Comparison of ENCODE assay signal across 1 cellular context in the genomic region with DNA sequence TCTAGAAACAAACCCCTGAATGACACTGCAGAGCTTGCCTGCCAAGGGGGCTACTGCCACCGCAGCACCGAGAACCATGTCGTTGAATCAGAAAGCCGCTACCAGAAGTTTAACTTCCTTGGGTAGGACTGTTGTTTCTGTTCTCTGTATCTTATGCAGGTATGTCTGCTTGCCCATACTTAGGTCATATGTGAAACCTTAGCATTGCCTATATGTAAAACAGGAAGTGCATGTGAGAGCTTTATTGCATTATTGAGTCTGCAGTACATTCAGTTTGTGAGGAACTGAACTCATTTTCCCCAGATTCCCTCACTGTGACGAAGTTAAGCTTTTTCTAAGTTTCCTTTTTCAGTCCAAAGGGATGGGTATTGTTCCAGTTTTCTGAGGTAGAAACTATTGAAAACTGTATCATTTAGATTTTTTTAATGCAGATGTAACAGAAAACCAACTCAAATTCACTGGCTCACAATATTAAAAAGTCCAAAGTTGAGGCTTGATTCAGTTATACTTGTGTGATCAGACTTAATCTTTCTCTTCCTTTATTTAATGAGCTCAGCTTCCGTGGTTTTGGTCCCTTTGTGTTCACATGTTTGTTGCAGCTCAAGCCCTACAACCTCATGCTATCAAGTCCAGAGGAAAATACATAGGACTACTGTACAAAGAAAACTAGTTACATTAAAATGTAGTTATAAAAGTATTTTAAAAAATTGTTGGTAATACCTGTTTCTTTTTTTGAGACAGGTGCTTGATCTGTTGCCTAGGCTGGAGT.
TF ChIP-seq lines count a peak whose summit lies in the region.

No MANE protein-coding gene starts in this region.

TF ChIP-seq in GM12878, 131 proteins besides CTCF, POLR2A, EP300 and RAD21 (continued from another document and continues in another):
- no peak for TF ChIP-seq NR2F1 (conservative IDR thresholded peaks at IDR 0.05)
- TF ChIP-seq MTA2 (IDR thresholded peaks at IDR 0.05; ENCODE audit: low read depth): no peak
- no peak for TF ChIP-seq CHD1 (IDR thresholded peaks at IDR 0.05; ENCODE audit: low read depth, low read length)
- no peak for TF ChIP-seq RELA (IDR thresholded peaks at IDR 0.05; ENCODE audit: borderline replicate concordance, partially characterized antibody)
- TF ChIP-seq JUND (IDR thresholded peaks at IDR 0.05; ENCODE audit: low read depth, low read length): no peak
- TF ChIP-seq ZNF24 (IDR thresholded peaks at IDR 0.05): no peak
- TF ChIP-seq, protein P1, sequence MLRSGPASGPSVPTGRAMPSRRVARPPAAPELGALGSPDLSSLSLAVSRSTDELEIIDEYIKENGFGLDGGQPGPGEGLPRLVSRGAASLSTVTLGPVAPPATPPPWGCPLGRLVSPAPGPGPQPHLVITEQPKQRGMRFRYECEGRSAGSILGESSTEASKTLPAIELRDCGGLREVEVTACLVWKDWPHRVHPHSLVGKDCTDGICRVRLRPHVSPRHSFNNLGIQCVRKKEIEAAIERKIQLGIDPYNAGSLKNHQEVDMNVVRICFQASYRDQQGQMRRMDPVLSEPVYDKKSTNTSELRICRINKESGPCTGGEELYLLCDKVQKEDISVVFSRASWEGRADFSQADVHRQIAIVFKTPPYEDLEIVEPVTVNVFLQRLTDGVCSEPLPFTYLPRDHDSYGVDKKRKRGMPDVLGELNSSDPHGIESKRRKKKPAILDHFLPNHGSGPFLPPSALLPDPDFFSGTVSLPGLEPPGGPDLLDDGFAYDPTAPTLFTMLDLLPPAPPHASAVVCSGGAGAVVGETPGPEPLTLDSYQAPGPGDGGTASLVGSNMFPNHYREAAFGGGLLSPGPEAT (IDR thresholded peaks at IDR 0.05; ENCODE audit: low read depth): no peak; the same call in 1 of the 2 replicates
- no peak for TF ChIP-seq SREBF1 (IDR thresholded peaks at IDR 0.05; ENCODE audit: low read length)
- TF ChIP-seq ESRRA (IDR thresholded peaks at IDR 0.05; ENCODE audit: low read length): no peak
- no peak for TF ChIP-seq MXI1 (IDR thresholded peaks at IDR 0.05; ENCODE audit: low read depth, low read length)
- TF ChIP-seq ZNF384 (IDR thresholded peaks at IDR 0.05; ENCODE audit: borderline replicate concordance, low read depth, low read length): no peak
- no peak for TF ChIP-seq KLF5 (IDR thresholded peaks at IDR 0.05; ENCODE audit: partially characterized antibody)
- no peak for TF ChIP-seq TCF7 (IDR thresholded peaks at IDR 0.05; ENCODE audit: borderline replicate concordance)
- TF ChIP-seq, protein P2, sequence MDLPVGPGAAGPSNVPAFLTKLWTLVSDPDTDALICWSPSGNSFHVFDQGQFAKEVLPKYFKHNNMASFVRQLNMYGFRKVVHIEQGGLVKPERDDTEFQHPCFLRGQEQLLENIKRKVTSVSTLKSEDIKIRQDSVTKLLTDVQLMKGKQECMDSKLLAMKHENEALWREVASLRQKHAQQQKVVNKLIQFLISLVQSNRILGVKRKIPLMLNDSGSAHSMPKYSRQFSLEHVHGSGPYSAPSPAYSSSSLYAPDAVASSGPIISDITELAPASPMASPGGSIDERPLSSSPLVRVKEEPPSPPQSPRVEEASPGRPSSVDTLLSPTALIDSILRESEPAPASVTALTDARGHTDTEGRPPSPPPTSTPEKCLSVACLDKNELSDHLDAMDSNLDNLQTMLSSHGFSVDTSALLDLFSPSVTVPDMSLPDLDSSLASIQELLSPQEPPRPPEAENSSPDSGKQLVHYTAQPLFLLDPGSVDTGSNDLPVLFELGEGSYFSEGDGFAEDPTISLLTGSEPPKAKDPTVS (IDR thresholded peaks at IDR 0.05; ENCODE audit: low read depth, low read length): no peak
- TF ChIP-seq, protein P3, sequence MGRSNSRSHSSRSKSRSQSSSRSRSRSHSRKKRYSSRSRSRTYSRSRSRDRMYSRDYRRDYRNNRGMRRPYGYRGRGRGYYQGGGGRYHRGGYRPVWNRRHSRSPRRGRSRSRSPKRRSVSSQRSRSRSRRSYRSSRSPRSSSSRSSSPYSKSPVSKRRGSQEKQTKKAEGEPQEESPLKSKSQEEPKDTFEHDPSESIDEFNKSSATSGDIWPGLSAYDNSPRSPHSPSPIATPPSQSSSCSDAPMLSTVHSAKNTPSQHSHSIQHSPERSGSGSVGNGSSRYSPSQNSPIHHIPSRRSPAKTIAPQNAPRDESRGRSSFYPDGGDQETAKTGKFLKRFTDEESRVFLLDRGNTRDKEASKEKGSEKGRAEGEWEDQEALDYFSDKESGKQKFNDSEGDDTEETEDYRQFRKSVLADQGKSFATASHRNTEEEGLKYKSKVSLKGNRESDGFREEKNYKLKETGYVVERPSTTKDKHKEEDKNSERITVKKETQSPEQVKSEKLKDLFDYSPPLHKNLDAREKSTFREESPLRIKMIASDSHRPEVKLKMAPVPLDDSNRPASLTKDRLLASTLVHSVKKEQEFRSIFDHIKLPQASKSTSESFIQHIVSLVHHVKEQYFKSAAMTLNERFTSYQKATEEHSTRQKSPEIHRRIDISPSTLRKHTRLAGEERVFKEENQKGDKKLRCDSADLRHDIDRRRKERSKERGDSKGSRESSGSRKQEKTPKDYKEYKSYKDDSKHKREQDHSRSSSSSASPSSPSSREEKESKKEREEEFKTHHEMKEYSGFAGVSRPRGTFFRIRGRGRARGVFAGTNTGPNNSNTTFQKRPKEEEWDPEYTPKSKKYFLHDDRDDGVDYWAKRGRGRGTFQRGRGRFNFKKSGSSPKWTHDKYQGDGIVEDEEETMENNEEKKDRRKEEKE (IDR thresholded peaks at IDR 0.05): no peak
- TF ChIP-seq, protein P4, sequence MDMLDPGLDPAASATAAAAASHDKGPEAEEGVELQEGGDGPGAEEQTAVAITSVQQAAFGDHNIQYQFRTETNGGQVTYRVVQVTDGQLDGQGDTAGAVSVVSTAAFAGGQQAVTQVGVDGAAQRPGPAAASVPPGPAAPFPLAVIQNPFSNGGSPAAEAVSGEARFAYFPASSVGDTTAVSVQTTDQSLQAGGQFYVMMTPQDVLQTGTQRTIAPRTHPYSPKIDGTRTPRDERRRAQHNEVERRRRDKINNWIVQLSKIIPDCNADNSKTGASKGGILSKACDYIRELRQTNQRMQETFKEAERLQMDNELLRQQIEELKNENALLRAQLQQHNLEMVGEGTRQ (IDR thresholded peaks at IDR 0.05; ENCODE audit: borderline replicate concordance, low read depth, low read length): no peak
- no peak for TF ChIP-seq BCL11A (IDR thresholded peaks at IDR 0.05; ENCODE audit: low read depth, low read length)
- no peak for TF ChIP-seq LARP7 (IDR thresholded peaks at IDR 0.05)
- no peak for TF ChIP-seq STAT3 (IDR thresholded peaks at IDR 0.05; ENCODE audit: low read depth, low read length)
- TF ChIP-seq RCOR1 (conservative IDR thresholded peaks at IDR 0.05; ENCODE audit: low read depth, low read length): 0 out of 2 replicates have a peak, but pooled peaks have one; percentile 38
- TF ChIP-seq, protein P5, sequence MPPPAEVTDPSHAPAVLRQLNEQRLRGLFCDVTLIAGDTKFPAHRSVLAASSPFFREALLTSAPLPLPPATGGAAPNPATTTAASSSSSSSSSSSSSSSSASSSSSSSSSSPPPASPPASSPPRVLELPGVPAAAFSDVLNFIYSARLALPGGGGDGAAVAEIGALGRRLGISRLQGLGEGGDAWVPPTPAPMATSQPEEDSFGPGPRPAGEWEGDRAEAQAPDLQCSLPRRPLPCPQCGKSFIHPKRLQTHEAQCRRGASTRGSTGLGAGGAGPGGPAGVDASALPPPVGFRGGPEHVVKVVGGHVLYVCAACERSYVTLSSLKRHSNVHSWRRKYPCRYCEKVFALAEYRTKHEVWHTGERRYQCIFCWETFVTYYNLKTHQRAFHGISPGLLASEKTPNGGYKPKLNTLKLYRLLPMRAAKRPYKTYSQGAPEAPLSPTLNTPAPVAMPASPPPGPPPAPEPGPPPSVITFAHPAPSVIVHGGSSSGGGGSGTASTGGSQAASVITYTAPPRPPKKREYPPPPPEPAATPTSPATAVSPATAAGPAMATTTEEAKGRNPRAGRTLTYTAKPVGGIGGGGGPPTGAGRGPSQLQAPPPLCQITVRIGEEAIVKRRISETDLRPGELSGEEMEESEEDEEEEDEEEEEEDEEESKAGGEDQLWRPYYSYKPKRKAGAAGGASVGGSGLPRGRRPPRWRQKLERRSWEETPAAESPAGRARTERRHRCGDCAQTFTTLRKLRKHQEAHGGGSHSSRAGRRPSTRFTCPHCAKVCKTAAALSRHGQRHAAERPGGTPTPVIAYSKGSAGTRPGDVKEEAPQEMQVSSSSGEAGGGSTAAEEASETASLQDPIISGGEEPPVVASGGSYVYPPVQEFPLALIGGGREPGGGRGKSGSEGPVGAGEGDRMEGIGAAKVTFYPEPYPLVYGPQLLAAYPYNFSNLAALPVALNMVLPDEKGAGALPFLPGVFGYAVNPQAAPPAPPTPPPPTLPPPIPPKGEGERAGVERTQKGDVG (CRISPR knock-in tag; IDR thresholded peaks at IDR 0.05): no peak
- TF ChIP-seq, protein P6, sequence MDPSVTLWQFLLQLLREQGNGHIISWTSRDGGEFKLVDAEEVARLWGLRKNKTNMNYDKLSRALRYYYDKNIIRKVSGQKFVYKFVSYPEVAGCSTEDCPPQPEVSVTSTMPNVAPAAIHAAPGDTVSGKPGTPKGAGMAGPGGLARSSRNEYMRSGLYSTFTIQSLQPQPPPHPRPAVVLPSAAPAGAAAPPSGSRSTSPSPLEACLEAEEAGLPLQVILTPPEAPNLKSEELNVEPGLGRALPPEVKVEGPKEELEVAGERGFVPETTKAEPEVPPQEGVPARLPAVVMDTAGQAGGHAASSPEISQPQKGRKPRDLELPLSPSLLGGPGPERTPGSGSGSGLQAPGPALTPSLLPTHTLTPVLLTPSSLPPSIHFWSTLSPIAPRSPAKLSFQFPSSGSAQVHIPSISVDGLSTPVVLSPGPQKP (IDR thresholded peaks at IDR 0.05; ENCODE audit: low read depth, low read length): no peak
- no peak for TF ChIP-seq MYC (IDR thresholded peaks at IDR 0.05; ENCODE audit: insufficient read depth, insufficient read length, insufficient replicate concordance, low read length, severe bottlenecking)
- TF ChIP-seq ZSCAN29 (IDR thresholded peaks at IDR 0.05): no peak
- no peak for TF ChIP-seq TCF12 (IDR thresholded peaks at IDR 0.05; ENCODE audit: low read depth, low read length)
- no peak for TF ChIP-seq KAT2A (conservative IDR thresholded peaks at IDR 0.05; ENCODE audit: control insufficient read depth, low read depth, low read length)
- TF ChIP-seq FOS (IDR thresholded peaks at IDR 0.05; ENCODE audit: borderline replicate concordance, extremely low read depth, insufficient read length): no peak
- TF ChIP-seq YY1 (IDR thresholded peaks at IDR 0.05; ENCODE audit: low read depth, low read length): no peak
- 0 out of 2 replicates have a peak, but pooled peaks have one; percentile 6 for TF ChIP-seq MEF2A (IDR thresholded peaks at IDR 0.05; ENCODE audit: insufficient read depth, low read depth, low read length)
- TF ChIP-seq, protein P7, sequence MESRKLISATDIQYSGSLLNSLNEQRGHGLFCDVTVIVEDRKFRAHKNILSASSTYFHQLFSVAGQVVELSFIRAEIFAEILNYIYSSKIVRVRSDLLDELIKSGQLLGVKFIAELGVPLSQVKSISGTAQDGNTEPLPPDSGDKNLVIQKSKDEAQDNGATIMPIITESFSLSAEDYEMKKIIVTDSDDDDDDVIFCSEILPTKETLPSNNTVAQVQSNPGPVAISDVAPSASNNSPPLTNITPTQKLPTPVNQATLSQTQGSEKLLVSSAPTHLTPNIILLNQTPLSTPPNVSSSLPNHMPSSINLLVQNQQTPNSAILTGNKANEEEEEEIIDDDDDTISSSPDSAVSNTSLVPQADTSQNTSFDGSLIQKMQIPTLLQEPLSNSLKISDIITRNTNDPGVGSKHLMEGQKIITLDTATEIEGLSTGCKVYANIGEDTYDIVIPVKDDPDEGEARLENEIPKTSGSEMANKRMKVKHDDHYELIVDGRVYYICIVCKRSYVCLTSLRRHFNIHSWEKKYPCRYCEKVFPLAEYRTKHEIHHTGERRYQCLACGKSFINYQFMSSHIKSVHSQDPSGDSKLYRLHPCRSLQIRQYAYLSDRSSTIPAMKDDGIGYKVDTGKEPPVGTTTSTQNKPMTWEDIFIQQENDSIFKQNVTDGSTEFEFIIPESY (IDR thresholded peaks at IDR 0.05): no peak
- TF ChIP-seq FOXK2 (IDR thresholded peaks at IDR 0.05): no peak
- TF ChIP-seq NRF1 (conservative IDR thresholded peaks at IDR 0.05; ENCODE audit: low read depth, low read length): no peak
- TF ChIP-seq SREBF2 (IDR thresholded peaks at IDR 0.05; ENCODE audit: low read length): no peak
- no peak for TF ChIP-seq ZBED1 (IDR thresholded peaks at IDR 0.05; ENCODE audit: borderline replicate concordance)
- TF ChIP-seq BMI1 (IDR thresholded peaks at IDR 0.05; ENCODE audit: borderline replicate concordance): no peak
- no peak for TF ChIP-seq SMAD1 (IDR thresholded peaks at IDR 0.05; ENCODE audit: low read depth, partially characterized antibody)
- peak; percentile 97 for TF ChIP-seq SPI1 (IDR thresholded peaks at IDR 0.05; ENCODE audit: borderline replicate concordance, insufficient read depth, low read depth, low read length)
- TF ChIP-seq SIX5 (IDR thresholded peaks at IDR 0.05; ENCODE audit: low read depth, low read length, severe bottlenecking): no peak
- no peak for TF ChIP-seq SMC3 (IDR thresholded peaks at IDR 0.05; ENCODE audit: borderline replicate concordance, low read length)
- TF ChIP-seq IKZF2 (IDR thresholded peaks at IDR 0.05): peak in 1 of 2 experiments; percentile 37; a peak in 1 of 4 replicates
- no peak for TF ChIP-seq TAF1 (IDR thresholded peaks at IDR 0.05; ENCODE audit: borderline replicate concordance, low read depth, low read length)
- no peak for TF ChIP-seq HDAC2 (IDR thresholded peaks at IDR 0.05)
- no peak for TF ChIP-seq HDGF (IDR thresholded peaks at IDR 0.05)
- peak; percentile 62 for TF ChIP-seq NFIC (IDR thresholded peaks at IDR 0.05; ENCODE audit: low read depth, low read length)
- TF ChIP-seq SUPT20H (IDR thresholded peaks at IDR 0.05; ENCODE audit: borderline replicate concordance, control insufficient read depth, low read depth, low read length): no peak
- no peak for TF ChIP-seq IRF4 (IDR thresholded peaks at IDR 0.05; ENCODE audit: low read depth, low read length)
- TF ChIP-seq NFXL1 (IDR thresholded peaks at IDR 0.05; ENCODE audit: borderline replicate concordance): no peak
- TF ChIP-seq ZNF274 (IDR thresholded peaks at IDR 0.05; ENCODE audit: insufficient read depth, insufficient read length): no peak
- no peak for TF ChIP-seq NR2C1 (IDR thresholded peaks at IDR 0.05)
- TF ChIP-seq, protein P8, sequence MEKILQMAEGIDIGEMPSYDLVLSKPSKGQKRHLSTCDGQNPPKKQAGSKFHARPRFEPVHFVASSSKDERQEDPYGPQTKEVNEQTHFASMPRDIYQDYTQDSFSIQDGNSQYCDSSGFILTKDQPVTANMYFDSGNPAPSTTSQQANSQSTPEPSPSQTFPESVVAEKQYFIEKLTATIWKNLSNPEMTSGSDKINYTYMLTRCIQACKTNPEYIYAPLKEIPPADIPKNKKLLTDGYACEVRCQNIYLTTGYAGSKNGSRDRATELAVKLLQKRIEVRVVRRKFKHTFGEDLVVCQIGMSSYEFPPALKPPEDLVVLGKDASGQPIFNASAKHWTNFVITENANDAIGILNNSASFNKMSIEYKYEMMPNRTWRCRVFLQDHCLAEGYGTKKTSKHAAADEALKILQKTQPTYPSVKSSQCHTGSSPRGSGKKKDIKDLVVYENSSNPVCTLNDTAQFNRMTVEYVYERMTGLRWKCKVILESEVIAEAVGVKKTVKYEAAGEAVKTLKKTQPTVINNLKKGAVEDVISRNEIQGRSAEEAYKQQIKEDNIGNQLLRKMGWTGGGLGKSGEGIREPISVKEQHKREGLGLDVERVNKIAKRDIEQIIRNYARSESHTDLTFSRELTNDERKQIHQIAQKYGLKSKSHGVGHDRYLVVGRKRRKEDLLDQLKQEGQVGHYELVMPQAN (conservative IDR thresholded peaks at IDR 0.05): no peak
- no peak for TF ChIP-seq CEBPB (IDR thresholded peaks at IDR 0.05; ENCODE audit: borderline replicate concordance in 1 of 2, low read depth in 2 of 2, low read length in 2 of 2)
- TF ChIP-seq WRNIP1 (IDR thresholded peaks at IDR 0.05; ENCODE audit: borderline replicate concordance, low read depth, low read length): no peak
- peak; percentile 43 for TF ChIP-seq ATF7 (IDR thresholded peaks at IDR 0.05; ENCODE audit: low read depth)
